24 cellular contexts compared by ENCODE assay signal in genomic region chr1:37433171-37433570, GRCh38.
"Had no signal": no experiment of that assay in that cellular context is flagged by ENCODE, and none has a peak within 500 bp of the region (broad histone marks: within the 10 kb centered on the region; RNA-seq: fewer than 3 reads in every experiment).

No MANE protein-coding gene starts in this region.

- H2AFZ ChIP-seq: parathyroid adenoma had no signal

- H3K4me1 ChIP-seq: left ventricle myocardium inferior, parathyroid adenoma, right atrium auricular region, right lobe of liver, stomach, testis, thyroid gland, transverse colon, upper lobe of left lung, vagina had no signal

- DNase-seq: hippocampal formation; immature natural killer cell; left ventricle myocardium inferior; midbrain; mucosa of descending colon; naive thymus-derived CD4-positive, alpha-beta T cell; occipital lobe; right lobe of liver; stimulated activated CD4-positive, alpha-beta T cell treated with anti-CD3 and anti-CD28 coated beads, Interleukin-1b, Interleukin-23, amount 100 ng/mL, for 48 hours; stimulated activated CD4-positive, alpha-beta T cell treated with anti-CD3 and anti-CD28 coated beads, Interleukin-2, amount 100 ng/mL, for 48 hours; stimulated activated CD4-positive, alpha-beta T cell treated with anti-CD3 and anti-CD28 coated beads, Interleukin-4, amount 100 ng/mL, for 4 hours; stimulated activated CD8-positive, alpha-beta memory T cell treated with anti-CD3 and anti-CD28 coated beads, Interleukin-4, amount 100 ng/mL, for 48 hours; stimulated activated naive CD8-positive, alpha-beta T cell treated with anti-CD3 and anti-CD28 coated beads, Interleukin-15, Interleukin-2, amounts not matched to agents 100 U/mL and 50 U/mL, for 24 hours; stomach; testis; thyroid gland; transverse colon; upper lobe of left lung had no signal

- H3K36me3 ChIP-seq: left ventricle myocardium inferior, neutrophil, right atrium auricular region, right lobe of liver, stomach, thyroid gland, transverse colon, upper lobe of left lung, vagina had no signal

- H3K4me3 ChIP-seq: left ventricle myocardium inferior, mucosa of descending colon, right atrium auricular region, right lobe of liver, smooth muscle cell, stomach, testis, thyroid gland, transverse colon, upper lobe of left lung, vagina had no signal

- FAIRE-seq: islet of Langerhans had no signal

- H3K27ac ChIP-seq: left ventricle myocardium inferior, neutrophil, parathyroid adenoma, right atrium auricular region, right lobe of liver, stomach, testis, thyroid gland, transverse colon, upper lobe of left lung, vagina had no signal

- H3K27me3 ChIP-seq: right atrium auricular region, right lobe of liver, testis, thyroid gland, vagina had no signal

- H3K79me2 ChIP-seq: parathyroid adenoma had no signal

- H3K9ac ChIP-seq: parathyroid adenoma had no signal

- H3K9me3 ChIP-seq: left ventricle myocardium inferior, mucosa of descending colon, neutrophil, right atrium auricular region, right lobe of liver, stomach, testis, thyroid gland, transverse colon, upper lobe of left lung, vagina had no signal

- H3K4me2 ChIP-seq: smooth muscle cell had no signal
